In genomic region chr1:84632975-84633427, GRCh38 we compare ENCODE assay signal across 1 cellular context.
TF ChIP-seq lines count a peak whose summit lies in the region.

No MANE protein-coding gene starts in this region.

TF ChIP-seq in K562, 482 proteins besides CTCF, POLR2A, EP300 and RAD21 (continued from another document and continues in another):
- TF ChIP-seq CHD7 (IDR thresholded peaks at IDR 0.05; ENCODE audit: low read depth, low read length): no peak
- no peak for TF ChIP-seq HMGXB4 (CRISPR knock-in tag; IDR thresholded peaks at IDR 0.05)
- TF ChIP-seq U2AF1 (optimal IDR thresholded peaks at IDR 0.05; ENCODE audit: low read depth, low read length): no peak
- TF ChIP-seq CHD1 (IDR thresholded peaks at IDR 0.05; ENCODE audit: low read length): no peak
- no peak for TF ChIP-seq MTF1 (CRISPR knock-in tag; IDR thresholded peaks at IDR 0.05; ENCODE audit: borderline replicate concordance)
- TF ChIP-seq MEIS2 (IDR thresholded peaks at IDR 0.05; ENCODE audit: partially characterized antibody): peak; percentile 81
- TF ChIP-seq ZKSCAN8 (CRISPR knock-in tag; IDR thresholded peaks at IDR 0.05): no peak
- TF ChIP-seq ZNF282 (CRISPR knock-in tag; IDR thresholded peaks at IDR 0.05): no peak
- no peak for TF ChIP-seq RFX7 (CRISPR knock-in tag; IDR thresholded peaks at IDR 0.05)
- no peak for TF ChIP-seq ZNF384 (IDR thresholded peaks at IDR 0.05; ENCODE audit: low read depth, low read length)
- no peak for TF ChIP-seq TBL1XR1 (IDR thresholded peaks at IDR 0.05; ENCODE audit: low read length in 2 of 2)
- TF ChIP-seq MCM7 (IDR thresholded peaks at IDR 0.05): no peak
- TF ChIP-seq NR2F6 (CRISPR knock-in tag; IDR thresholded peaks at IDR 0.05): no peak
- TF ChIP-seq NELFE (IDR thresholded peaks at IDR 0.05; ENCODE audit: insufficient read depth, insufficient read length): no peak
- TF ChIP-seq ZNF232 (CRISPR knock-in tag; IDR thresholded peaks at IDR 0.05): no peak
- no peak for TF ChIP-seq SP2 (IDR thresholded peaks at IDR 0.05; ENCODE audit: extremely low read depth, low read depth, low read length, poor library complexity, severe bottlenecking)
- TF ChIP-seq SIN3A (IDR thresholded peaks at IDR 0.05; ENCODE audit: borderline replicate concordance in 2 of 2, control insufficient read depth in 1 of 2, low read depth in 2 of 2, low read length in 2 of 2): no peak
- no peak for TF ChIP-seq ZBTB26 (CRISPR knock-in tag; IDR thresholded peaks at IDR 0.05)
- TF ChIP-seq ARID1B (IDR thresholded peaks at IDR 0.05): peak; percentile 71
- no peak for TF ChIP-seq E2F4 (CRISPR knock-in tag; IDR thresholded peaks at IDR 0.05; ENCODE audit: low read depth)
- no peak for TF ChIP-seq GTF2F1 (IDR thresholded peaks at IDR 0.05; ENCODE audit: low read depth, low read length)
- no peak for TF ChIP-seq FOXA1 (IDR thresholded peaks at IDR 0.05; ENCODE audit: borderline replicate concordance)
- no peak for TF ChIP-seq HNRNPK (IDR thresholded peaks at IDR 0.05; ENCODE audit: low read depth, low read length, poor library complexity, severe bottlenecking)
- TF ChIP-seq MAFK (IDR thresholded peaks at IDR 0.05; ENCODE audit: low read length): no peak; the same call in 1 of the 2 replicates
- TF ChIP-seq BMI1 (IDR thresholded peaks at IDR 0.05; ENCODE audit: low read length): no peak
- peak; percentile 35; the same call in 1 of the 2 replicates for TF ChIP-seq PKNOX1 (IDR thresholded peaks at IDR 0.05)
- no peak for TF ChIP-seq GATAD2A (IDR thresholded peaks at IDR 0.05)
- no peak for TF ChIP-seq ZBED1 (IDR thresholded peaks at IDR 0.05)
- TF ChIP-seq SMARCE1 (IDR thresholded peaks at IDR 0.05): peak; percentile 64; the same call in 1 of the 2 replicates
- no peak for TF ChIP-seq ZFPM2 (CRISPR knock-in tag; IDR thresholded peaks at IDR 0.05)
- no peak for TF ChIP-seq ZNF224 (CRISPR knock-in tag; IDR thresholded peaks at IDR 0.05)
- TF ChIP-seq ZNF518B (CRISPR knock-in tag; IDR thresholded peaks at IDR 0.05): no peak
- no peak for TF ChIP-seq JUN (IDR thresholded peaks at IDR 0.05; ENCODE audit: borderline replicate concordance, low read depth, low read length)
- no peak for TF ChIP-seq JUN (CRISPR knock-in tag; IDR thresholded peaks at IDR 0.05; ENCODE audit: borderline replicate concordance)
- no peak for TF ChIP-seq ZFP36 (IDR thresholded peaks at IDR 0.05; ENCODE audit: low read depth, low read length, partially characterized antibody)
- TF ChIP-seq FOS (IDR thresholded peaks at IDR 0.05; ENCODE audit: extremely low read depth, insufficient read length): peak; percentile 19
- peak; percentile 55; the same call in 1 of the 2 replicates for TF ChIP-seq DPF2 (IDR thresholded peaks at IDR 0.05)
